19 cellular contexts compared by ENCODE assay signal in genomic region chr2:110827518-110827917, GRCh38.
"Had no signal": no experiment of that assay in that cellular context is flagged by ENCODE, and none has a peak within 500 bp of the region (broad histone marks: within the 10 kb centered on the region; RNA-seq: fewer than 3 reads in every experiment).

No MANE protein-coding gene starts in this region.

- DNase-seq: activated CD4-positive, alpha-beta T cell treated with anti-CD3 and anti-CD28 coated beads, Interleukin-2, amount 10 ng/mL, durations not matched to agents 7 days and 5 days; activated gamma-delta T cell treated with Interleukin-2 at 50 U/mL for 16 hours; body of pancreas; caudate nucleus; foreskin melanocyte; hypothalamus; kidney glomerular epithelial cell; left ventricle myocardium inferior; stimulated activated CD4-positive, alpha-beta T cell treated with anti-CD3 and anti-CD28 coated beads, Interleukin-12 subunit alpha, Interleukin-12 subunit beta, amount 100 ng/mL, for 4 hours; stimulated activated CD4-positive, alpha-beta T cell treated with anti-CD3 and anti-CD28 coated beads, Interleukin-1b, Interleukin-23, amount 100 ng/mL, for 48 hours; stimulated activated CD8-positive, alpha-beta memory T cell treated with anti-CD3 and anti-CD28 coated beads, Interleukin-4, amount 100 ng/mL, for 48 hours; stimulated activated naive CD4-positive, alpha-beta T cell treated with Interleukin-2 at 50 U/mL for 16 hours; transverse colon had no signal

- H3K27me3 Mint-ChIP-seq: activated naive CD8-positive, alpha-beta T cell had no signal

- H3K27ac ChIP-seq: body of pancreas, left ventricle myocardium inferior, prostate gland, right atrium auricular region, transverse colon, vagina had no signal

- H3K36me3 ChIP-seq: left ventricle myocardium inferior, prostate gland, right atrium auricular region, transverse colon, vagina had no signal

- H3K27ac Mint-ChIP-seq: activated CD4-positive, alpha-beta T cell treated with anti-CD3 and anti-CD28 coated beads, Interleukin-2, amount 10 ng/mL, durations not matched to agents 7 days and 5 days; activated naive CD8-positive, alpha-beta T cell had no signal

- H3K9me3 ChIP-seq: body of pancreas, prostate gland, vagina had no signal

- H3K27me3 ChIP-seq: body of pancreas, right atrium auricular region, transverse colon, vagina had no signal

- H3K4me1 Mint-ChIP-seq: neural crest cell had no signal

- ATAC-seq: activated CD4-positive, CD25-positive, alpha-beta regulatory T cell treated with anti-CD3 and anti-CD28 coated beads, Interleukin-2, amount 50 U/mL, for 24 hours; body of pancreas had no signal

- H3K4me3 ChIP-seq: body of pancreas, left ventricle myocardium inferior, prostate gland, right atrium auricular region, transverse colon, vagina had no signal

- H3K4me1 ChIP-seq: body of pancreas, left ventricle myocardium inferior, prostate gland, right atrium auricular region, vagina had no signal

- H3K4me3 Mint-ChIP-seq: activated CD4-positive, alpha-beta T cell treated with anti-CD3 and anti-CD28 coated beads, Interleukin-2, amount 10 ng/mL, durations not matched to agents 7 days and 5 days; activated naive CD8-positive, alpha-beta T cell; neural crest cell had no signal
